ENCODE assay signal across 10 cellular contexts in the genomic region with DNA sequence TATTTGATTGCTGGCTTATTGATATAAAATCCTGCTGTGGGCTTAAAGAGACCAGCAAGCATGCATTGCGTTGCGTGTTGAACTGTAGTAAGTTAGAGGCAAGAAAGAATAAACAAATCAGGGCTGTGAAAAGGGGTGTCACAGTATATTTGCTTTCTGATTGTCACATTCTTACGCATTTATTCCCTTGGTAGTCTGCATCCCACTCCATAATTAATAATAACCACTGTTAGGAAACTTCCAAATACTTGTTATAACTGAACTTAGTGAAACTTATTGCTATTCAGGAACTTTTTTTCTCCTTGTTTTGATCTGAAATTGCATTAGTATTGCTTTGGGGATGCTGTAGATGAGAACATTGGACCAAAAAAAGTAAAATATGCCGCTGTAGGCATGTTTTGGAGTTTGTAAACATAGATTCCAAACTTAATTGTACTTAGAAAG. TPM values are rescaled to one million over a fixed set of nuclear protein-coding genes. Genes with fewer than 3 reads are reported as not detected.
DNase-seq lines count a peak whose midpoint lies in the region; TF ChIP-seq lines count a peak whose summit lies in the region.
"Had no signal": no experiment of that assay in that cellular context is flagged by ENCODE, and none has a peak within 500 bp of the region (broad histone marks: within the 10 kb centered on the region; RNA-seq: fewer than 3 reads in every experiment).

No MANE protein-coding gene starts in this region.

- H3K4me1 ChIP-seq in liver (ENCODE audit: control insufficient read depth in 4 of 4, insufficient read depth in 4 of 4, low read length in 3 of 4) (peaks cover 0 to 9% (median 7%) of the 10 kb centered on the region in 4 donors), skeletal muscle satellite cell (ENCODE audit: control insufficient read depth, insufficient read depth, low read length) (peaks cover 5% of the 10 kb centered on the region)

- TF ChIP-seq RAD21 in liver (IDR thresholded peaks at IDR 0.05): no peak

- 53% methylated on average over 4 of the region's 4 CpGs for WGBS in liver

- H3K27ac ChIP-seq in liver (ENCODE audit: low read depth in 1 of 2, low read length in 2 of 2): no peak overlapping the region

- no peaks in the 10 kb centered on the region for H3K36me3 ChIP-seq in liver (ENCODE audit: control insufficient read depth in 4 of 4, insufficient read depth in 3 of 4, low read depth in 1 of 4, low read length in 3 of 4)
- H3K36me3 ChIP-seq in skeletal muscle satellite cell (ENCODE audit: insufficient read depth, low read length): no peaks in the 10 kb centered on the region

- H3K9ac ChIP-seq in liver (ENCODE audit: low read depth in 1 of 2, low read length in 2 of 2) (peak overlapping the region in 1 of 2 donors; percentile 9), skeletal muscle satellite cell (ENCODE audit: low read depth, low read length) (no peak overlapping the region)

- DNase-seq in HFFc6 (no peak), astrocyte of the spinal cord (ENCODE audit: low read depth, low spot score) (peak; percentile 5), DMS114 treated with DMSO at 0.1 percent for 48 hours (lab: John Stamatoyannopoulos, UW; ENCODE audit: unreplicated experiment) (no peak), NCI-H226 (no peak), AML-193 (lab: John Stamatoyannopoulos, UW) (no peak), activated gamma-delta T cell (lab: John Stamatoyannopoulos, UW) (no peak)
- DNase-seq: DND-41, NCI-H446 had no signal

- peak overlapping the region; percentile 70 for H3K4me3 Mint-ChIP-seq in HFFc6

- H3K27ac Mint-ChIP-seq in HFFc6: no peak overlapping the region

- TF ChIP-seq CTCF in HFFc6 (IDR thresholded peaks at IDR 0.05) (no peak), astrocyte of the spinal cord (IDR thresholded peaks at IDR 0.05; ENCODE audit: low read depth, low read length) (no peak), liver (IDR thresholded peaks at IDR 0.05; ENCODE audit: low read depth, low read length, missing input control) (no peak)

- peak overlapping the region; percentile 98 for H3K4me2 ChIP-seq in skeletal muscle satellite cell (ENCODE audit: low read length)

- H3K27me3 Mint-ChIP-seq in HFFc6 (ENCODE audit: insufficient read depth): peaks cover 15% of the 10 kb centered on the region

- peak overlapping the region; percentile 65 for H3K4me3 ChIP-seq in astrocyte of the spinal cord (ENCODE audit: low read depth, low read length)
- H3K4me3 ChIP-seq in liver (ENCODE audit: low read depth in 1 of 3, low read length in 3 of 3): peak overlapping the region in 2 of 3 donors; percentile 80 to 89
- H3K4me3 ChIP-seq in skeletal muscle satellite cell (ENCODE audit: low read length): peak overlapping the region; percentile 77

- H3K9me3 Mint-ChIP-seq in HFFc6: no peaks in the 10 kb centered on the region

- H3K27me3 ChIP-seq in liver (ENCODE audit: control insufficient read depth in 4 of 4, insufficient read depth in 4 of 4, low read length in 3 of 4) (peaks cover 0 to 15% (median 0%) of the 10 kb centered on the region in 4 donors), skeletal muscle satellite cell (ENCODE audit: control insufficient read depth, insufficient read depth, low read length) (peaks cover 13% of the 10 kb centered on the region)

- H3K9me3 ChIP-seq in liver (ENCODE audit: control insufficient read depth in 4 of 4, low read length in 3 of 4): no peaks in the 10 kb centered on the region
- no peaks in the 10 kb centered on the region for H3K9me3 ChIP-seq in skeletal muscle satellite cell (replicated peaks; ENCODE audit: low read length)

- H3K36me3 Mint-ChIP-seq in HFFc6 (ENCODE audit: low read depth): no peaks in the 10 kb centered on the region

- H3K4me1 Mint-ChIP-seq in HFFc6 (ENCODE audit: low read depth): no peaks in the 10 kb centered on the region

- in situ Hi-C loops in astrocyte of the spinal cord (cut with HindIII; ENCODE audit: low sequenced_read_pairs): no loop called here

TF ChIP-seq in liver, 16 proteins besides CTCF, POLR2A, EP300 and RAD21:
- TF ChIP-seq NR2F2 (IDR thresholded peaks at IDR 0.05) (no peak), HNF4A (conservative IDR thresholded peaks at IDR 0.05) (no peak), SP1 (IDR thresholded peaks at IDR 0.05) (no peak), FOXA2 (IDR thresholded peaks at IDR 0.05) (no peak), YY1 (IDR thresholded peaks at IDR 0.05) (no peak), FOXA1 (IDR thresholded peaks at IDR 0.05) (no peak), HNF4G (IDR thresholded peaks at IDR 0.05) (no peak), RXRA (IDR thresholded peaks at IDR 0.05) (no peak), TAF1 (conservative IDR thresholded peaks at IDR 0.05) (no peak), EGR1 (IDR thresholded peaks at IDR 0.05; ENCODE audit: low read depth in 2 of 2) (no peak), GABPA (IDR thresholded peaks at IDR 0.05 in 1 of 2, conservative IDR thresholded peaks at IDR 0.05 in 1 of 2) (no peak)
- TF ChIP-seq, protein P1, sequence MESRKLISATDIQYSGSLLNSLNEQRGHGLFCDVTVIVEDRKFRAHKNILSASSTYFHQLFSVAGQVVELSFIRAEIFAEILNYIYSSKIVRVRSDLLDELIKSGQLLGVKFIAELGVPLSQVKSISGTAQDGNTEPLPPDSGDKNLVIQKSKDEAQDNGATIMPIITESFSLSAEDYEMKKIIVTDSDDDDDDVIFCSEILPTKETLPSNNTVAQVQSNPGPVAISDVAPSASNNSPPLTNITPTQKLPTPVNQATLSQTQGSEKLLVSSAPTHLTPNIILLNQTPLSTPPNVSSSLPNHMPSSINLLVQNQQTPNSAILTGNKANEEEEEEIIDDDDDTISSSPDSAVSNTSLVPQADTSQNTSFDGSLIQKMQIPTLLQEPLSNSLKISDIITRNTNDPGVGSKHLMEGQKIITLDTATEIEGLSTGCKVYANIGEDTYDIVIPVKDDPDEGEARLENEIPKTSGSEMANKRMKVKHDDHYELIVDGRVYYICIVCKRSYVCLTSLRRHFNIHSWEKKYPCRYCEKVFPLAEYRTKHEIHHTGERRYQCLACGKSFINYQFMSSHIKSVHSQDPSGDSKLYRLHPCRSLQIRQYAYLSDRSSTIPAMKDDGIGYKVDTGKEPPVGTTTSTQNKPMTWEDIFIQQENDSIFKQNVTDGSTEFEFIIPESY (IDR thresholded peaks at IDR 0.05): no peak

RNA-seq across cellular contexts. Expression of gene PPP1R9A, which starts 1.7 kb away (rescaled TPM):
- not detected for total RNA-seq in HFFc6 (2021; fragmentation: NEBNext Ultra II Directional; extraction: Animal tissue kit (Norgen Biotek cat#: 25700))
- 1 to 10 TPM; 4.1 to 5.4 TPM for total RNA-seq in liver
- 1 to 10 TPM in 1 of 2 donors, under 1 TPM in 1; 0.17 to 1.4 TPM for polyA plus RNA-seq in liver
- 0.22 and 0.25 TPM in 2 replicates for total RNA-seq in skeletal muscle satellite cell (2012; rRNA removed)

Comparison
In these comparisons a context has a peak if more than half of its experiments do, and no peak if none do; other contexts are left out.
1. RNA of gene PPP1R9A, which starts 1.7 kb away (total RNA-seq): 4.1 to 5.4 TPM in liver; not detected in HFFc6; every median in the first group is over 4 times any median in the second.
2. Peak in every context shown above with its lines, with median percentiles within 50 percentile points of each other: H3K4me3 ChIP-seq.